22 cellular contexts compared by ENCODE assay signal in the genomic region with DNA sequence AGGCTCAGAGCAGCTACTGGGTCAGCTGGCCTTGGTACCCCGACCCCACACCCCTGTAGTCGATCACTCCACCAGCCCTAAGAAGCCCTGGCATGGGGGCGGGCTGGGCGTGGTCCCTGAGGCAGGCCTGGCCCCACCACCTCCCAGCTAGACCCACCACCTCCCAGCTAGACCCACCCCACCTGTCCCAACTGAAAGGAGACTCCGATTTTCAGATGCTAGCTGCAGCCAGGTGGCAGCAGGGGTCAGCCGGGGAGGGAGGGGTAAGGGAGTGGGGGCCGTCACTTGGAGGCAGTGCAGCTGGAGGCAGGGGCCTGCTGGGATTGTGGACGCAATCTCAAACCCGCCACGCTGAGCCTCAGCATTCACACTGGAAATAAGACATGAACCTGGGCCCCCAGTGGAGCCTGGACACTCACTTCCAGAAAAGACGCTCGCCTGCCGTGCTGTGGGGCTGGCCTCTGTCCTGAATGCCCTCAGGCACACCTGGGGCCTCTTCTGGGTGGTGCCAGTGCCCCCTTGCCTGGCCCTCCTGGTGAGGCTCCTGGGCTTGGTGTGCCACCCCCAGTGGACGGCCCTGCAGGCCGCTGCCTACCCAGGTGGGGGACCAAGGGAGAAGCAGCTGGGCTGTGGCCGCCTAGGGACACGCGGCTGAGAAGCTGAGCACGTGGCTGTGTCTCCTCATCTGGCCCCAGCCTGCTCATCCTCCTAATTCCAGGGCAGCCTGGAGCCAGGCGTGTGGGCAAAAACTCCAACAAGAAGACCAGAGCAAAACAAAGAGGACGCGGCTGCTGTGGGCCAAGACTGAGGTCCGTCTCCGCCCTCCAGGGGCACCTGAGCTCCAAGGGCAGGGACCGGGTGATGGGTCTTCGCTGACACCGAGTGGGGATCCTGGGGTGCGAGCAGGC. TPM values are rescaled to one million over a fixed set of nuclear protein-coding genes. Genes with fewer than 3 reads are reported as not detected.
DNase-seq lines count a peak whose midpoint lies in the region; ATAC-seq and TF ChIP-seq lines count a peak whose summit lies in the region.
"Had no signal": no experiment of that assay in that cellular context is flagged by ENCODE, and none has a peak within 500 bp of the region (broad histone marks: within the 10 kb centered on the region; RNA-seq: fewer than 3 reads in every experiment).

No MANE protein-coding gene starts in this region.

- H3K9me3 ChIP-seq in BLaER1 treated with 17β-estradiol and CSF1 and Interleukin-3, amounts not matched to agents 10 nM and 100 nM (replicated peaks in 1 of 11) = no peaks in the 10 kb centered on the region
- no peaks in the 10 kb centered on the region for H3K9me3 ChIP-seq in RWPE2 (ENCODE audit: severe bottlenecking)
- H3K9me3 ChIP-seq in neural progenitor cell (ENCODE audit: low read depth) = no peaks in the 10 kb centered on the region
- H3K9me3 ChIP-seq in Peyer's patch = no peaks in the 10 kb centered on the region
- H3K9me3 ChIP-seq: A549 had no signal

- H2AFZ ChIP-seq in neural progenitor cell (replicated peaks) = no peak overlapping the region
- H2AFZ ChIP-seq: hepatocyte, parathyroid adenoma had no signal

- H3K9me3 Mint-ChIP-seq in neural progenitor cell = no peaks in the 10 kb centered on the region
- H3K9me3 Mint-ChIP-seq: activated naive CD8-positive, alpha-beta T cell treated with anti-CD3 and anti-CD28 coated beads, Interleukin-2, amount 50 U/mL, for 24 hours; activated T-helper 1 cell treated with anti-CD3 and anti-CD28 coated beads, Interleukin-12 subunit alpha, Interleukin-12 subunit beta, Interleukin-2, Interleukin-4 antibody, amounts not matched to agents 30 ng/mL and 10 ng/mL and 1 ng/mL, durations not matched to agents 14 hours and 24 hours and 36 hours; effector memory CD8-positive, alpha-beta T cell; T-helper 1 cell treated with Interleukin-12 subunit alpha and Interleukin-12 subunit beta and Interleukin-4 antibody, amounts not matched to agents 30 μg/mL and 1 μg/mL, for 36 hours; type B pancreatic cell had no signal

- peaks cover 2% of the 10 kb centered on the region for H3K27me3 Mint-ChIP-seq in neural progenitor cell (ENCODE audit: insufficient read depth, low read depth)
- H3K27me3 Mint-ChIP-seq: activated naive CD8-positive, alpha-beta T cell treated with anti-CD3 and anti-CD28 coated beads, Interleukin-2, amount 50 U/mL, for 24 hours; effector memory CD8-positive, alpha-beta T cell; type B pancreatic cell had no signal

- H3K36me3 ChIP-seq in BLaER1 treated with 17β-estradiol and CSF1 and Interleukin-3, amounts not matched to agents 10 nM and 100 nM = no peaks in the 10 kb centered on the region; a peak in 1 of 22 replicates
- H3K36me3 ChIP-seq in RWPE2 (ENCODE audit: low read depth) = no peaks in the 10 kb centered on the region
- no peaks in the 10 kb centered on the region for H3K36me3 ChIP-seq in neural progenitor cell
- H3K36me3 ChIP-seq in Peyer's patch = no peaks in the 10 kb centered on the region
- H3K36me3 ChIP-seq: cardiac muscle cell had no signal

- peaks cover 65 to 100% (median 97%) of the 10 kb centered on the region in 10 experiments for H3K4me1 ChIP-seq in BLaER1 treated with 17β-estradiol and CSF1 and Interleukin-3, amounts not matched to agents 10 nM and 100 nM
- H3K4me1 ChIP-seq in RWPE2 (ENCODE audit: insufficient read depth, poor library complexity, severe bottlenecking) (no peaks in the 10 kb centered on the region), neural progenitor cell (peaks cover 31% of the 10 kb centered on the region), Peyer's patch (peaks cover 0 to 38% (median 0%) of the 10 kb centered on the region in 4 donors)
- H3K4me1 ChIP-seq: A549, parathyroid adenoma had no signal

- H4K20me1 ChIP-seq in BLaER1 treated with 17β-estradiol and CSF1 and Interleukin-3, amounts not matched to agents 10 nM and 100 nM = peaks cover 10 to 92% (median 79%) of the 10 kb centered on the region in 11 experiments; a peak in 19 of 22 replicates
- H4K20me1 ChIP-seq in neural progenitor cell (ENCODE audit: low read depth) = peaks cover 67% of the 10 kb centered on the region

- peaks cover 8% of the 10 kb centered on the region for H3F3A ChIP-seq in neural progenitor cell (ENCODE audit: low read depth)

- peaks cover 21% of the 10 kb centered on the region for H3K4me1 Mint-ChIP-seq in neural progenitor cell

- H3K4me3 Mint-ChIP-seq in neural progenitor cell = no peak overlapping the region
- H3K4me3 Mint-ChIP-seq: activated naive CD8-positive, alpha-beta T cell treated with anti-CD3 and anti-CD28 coated beads, Interleukin-2, amount 50 U/mL, for 24 hours; activated T-helper 1 cell treated with anti-CD3 and anti-CD28 coated beads, Interleukin-12 subunit alpha, Interleukin-12 subunit beta, Interleukin-2, Interleukin-4 antibody, amounts not matched to agents 30 ng/mL and 10 ng/mL and 1 ng/mL, durations not matched to agents 14 hours and 24 hours and 36 hours; T-helper 1 cell treated with Interleukin-12 subunit alpha and Interleukin-12 subunit beta and Interleukin-4 antibody, amounts not matched to agents 30 μg/mL and 1 μg/mL, for 36 hours; type B pancreatic cell had no signal

- DNase-seq in RWPE2 (ENCODE audit: low spot score) (peak; percentile 55), iPS-NIHi11 (ENCODE audit: low spot score) (peak; percentile 83), neural progenitor cell (ENCODE audit: low spot score) (peak; percentile 38), Peyer's patch (no peak), dorsolateral prefrontal cortex (no peak), superior temporal gyrus (ENCODE audit: extremely low spot score) (no peak), COR-L47 (lab: John Stamatoyannopoulos, UW) (no peak)
- DNase-seq: activated naive CD8-positive, alpha-beta T cell treated with anti-CD3 and anti-CD28 coated beads, Interleukin-2, amount 50 U/mL, for 24 hours; effector memory CD8-positive, alpha-beta T cell; Karpas-422; NCI-H2227 treated with DMSO at 0.1 percent for 48 hours; SHP77 treated with DMSO at 0.1 percent for 48 hours had no signal

- TF ChIP-seq CTCF in RWPE2 (IDR thresholded peaks at IDR 0.05; ENCODE audit: poor library complexity, severe bottlenecking) (no peak), neural progenitor cell (IDR thresholded peaks at IDR 0.05) (peak; percentile 23), Peyer's patch (IDR thresholded peaks at IDR 0.05) (no peak), dorsolateral prefrontal cortex (IDR thresholded peaks at IDR 0.05 in 54 of 56, conservative IDR thresholded peaks at IDR 0.05 in 2 of 56; ENCODE audit: low read depth in 1 of 56, partially characterized antibody in 56 of 56) (no peak)

- H3K4me2 ChIP-seq in BLaER1 treated with 17β-estradiol and CSF1 and Interleukin-3, amounts not matched to agents 10 nM and 100 nM = peak overlapping the region; percentile 84 to 97 (median 92)
- no peak overlapping the region for H3K4me2 ChIP-seq in neural progenitor cell
- H3K4me2 ChIP-seq: A549, hepatocyte had no signal

- TF ChIP-seq POLR2A in Peyer's patch (IDR thresholded peaks at IDR 0.05) = no peak

- intact Hi-C loops in dorsolateral prefrontal cortex (cut with DNase I) = no loop called here

- no peaks in the 10 kb centered on the region for H3K79me2 ChIP-seq in neural progenitor cell (ENCODE audit: low read depth)
- H3K79me2 ChIP-seq: hepatocyte, parathyroid adenoma had no signal

- H3K27ac Mint-ChIP-seq in neural progenitor cell = peak overlapping the region; percentile 74
- H3K27ac Mint-ChIP-seq: activated naive CD8-positive, alpha-beta T cell treated with anti-CD3 and anti-CD28 coated beads, Interleukin-2, amount 50 U/mL, for 24 hours; activated T-helper 1 cell treated with anti-CD3 and anti-CD28 coated beads, Interleukin-12 subunit alpha, Interleukin-12 subunit beta, Interleukin-2, Interleukin-4 antibody, amounts not matched to agents 30 ng/mL and 10 ng/mL and 1 ng/mL, durations not matched to agents 14 hours and 24 hours and 36 hours; T-helper 1 cell treated with Interleukin-12 subunit alpha and Interleukin-12 subunit beta and Interleukin-4 antibody, amounts not matched to agents 30 μg/mL and 1 μg/mL, for 36 hours; type B pancreatic cell had no signal

- H3K4me3 ChIP-seq in BLaER1 treated with 17β-estradiol and CSF1 and Interleukin-3, amounts not matched to agents 10 nM and 100 nM = peak overlapping the region in 7 of 10 experiments; percentile 6 to 52 (median 24); a peak in 9 of 20 replicates
- H3K4me3 ChIP-seq in RWPE2 (ENCODE audit: severe bottlenecking) (no peak overlapping the region), neural progenitor cell (no peak overlapping the region), Peyer's patch (no peak overlapping the region), dorsolateral prefrontal cortex (no peak overlapping the region)
- H3K4me3 ChIP-seq: A549, cardiac muscle cell, hepatocyte had no signal

- H3K27ac ChIP-seq in BLaER1 treated with 17β-estradiol and CSF1 and Interleukin-3, amounts not matched to agents 10 nM and 100 nM = peak overlapping the region in 10 of 11 experiments; percentile 44 to 80 (median 74); a peak in 19 of 22 replicates
- H3K27ac ChIP-seq in RWPE2 (ENCODE audit: poor library complexity, severe bottlenecking) = no peak overlapping the region
- no peak overlapping the region for H3K27ac ChIP-seq in neural progenitor cell
- H3K27ac ChIP-seq in Peyer's patch = no peak overlapping the region
- H3K27ac ChIP-seq in dorsolateral prefrontal cortex = peak overlapping the region in 1 of 59 donors; percentile 41
- H3K27ac ChIP-seq: A549, C4-2B, cardiac muscle cell, hepatocyte, parathyroid adenoma had no signal

- H3K27me3 ChIP-seq in BLaER1 treated with 17β-estradiol and CSF1 and Interleukin-3, amounts not matched to agents 10 nM and 100 nM = no peaks in the 10 kb centered on the region
- H3K27me3 ChIP-seq in RWPE2 (ENCODE audit: insufficient read depth, poor library complexity, severe bottlenecking) (no peaks in the 10 kb centered on the region), neural progenitor cell (no peaks in the 10 kb centered on the region), Peyer's patch (no peaks in the 10 kb centered on the region), dorsolateral prefrontal cortex (no peaks in the 10 kb centered on the region)
- H3K27me3 ChIP-seq: hepatocyte had no signal

- peak overlapping the region; percentile 52 to 76 (median 67); a peak in 19 of 22 replicates for H3K9ac ChIP-seq in BLaER1 treated with 17β-estradiol and CSF1 and Interleukin-3, amounts not matched to agents 10 nM and 100 nM
- H3K9ac ChIP-seq in neural progenitor cell = no peak overlapping the region
- H3K9ac ChIP-seq: parathyroid adenoma had no signal

- H3K36me3 Mint-ChIP-seq in neural progenitor cell = no peaks in the 10 kb centered on the region
- H3K36me3 Mint-ChIP-seq: type B pancreatic cell had no signal

- no peak for ATAC-seq in RWPE2 (ENCODE audit: low read depth)
- ATAC-seq: A549, left colon had no signal

RNA-seq across cellular contexts. Expression of a gene that starts 26.7 kb away (rescaled TPM):
- 6.2 and 20.1 TPM in 2 replicates for total RNA-seq in neural progenitor cell (ENCODE audit: low replicate concordance)
- total RNA-seq in Peyer's patch = 100 to 1,000 TPM in 1 of 4 donors, 10 to 100 TPM in 3; 39.8 to 110 (median 73.2) TPM
- total RNA-seq in dorsolateral prefrontal cortex = 10 to 100 TPM; 26.3 to 70.7 (median 43.8) TPM

Comparison
In these comparisons a context has a peak if more than half of its experiments do, and no peak if none do; other contexts are left out.
1. H3K27ac ChIP-seq: peak in BLaER1 treated with 17β-estradiol and CSF1 and Interleukin-3, amounts not matched to agents 10 nM and 100 nM (10 of 11); none in RWPE2 (single experiment), neural progenitor cell (single experiment) and Peyer's patch (0 of 4).
2. H3K4me3 ChIP-seq: peak in BLaER1 treated with 17β-estradiol and CSF1 and Interleukin-3, amounts not matched to agents 10 nM and 100 nM (7 of 10); none in RWPE2 (single experiment), neural progenitor cell (single experiment), Peyer's patch (0 of 4) and dorsolateral prefrontal cortex (0 of 59).
3. DNase-seq: peak in RWPE2 (single experiment), iPS-NIHi11 (single experiment) and neural progenitor cell (single experiment); none in Peyer's patch (0 of 3), dorsolateral prefrontal cortex (0 of 10), superior temporal gyrus (single experiment) and COR-L47 (single experiment).